ENCODE assay signal across 13 cellular contexts in the genomic region with DNA sequence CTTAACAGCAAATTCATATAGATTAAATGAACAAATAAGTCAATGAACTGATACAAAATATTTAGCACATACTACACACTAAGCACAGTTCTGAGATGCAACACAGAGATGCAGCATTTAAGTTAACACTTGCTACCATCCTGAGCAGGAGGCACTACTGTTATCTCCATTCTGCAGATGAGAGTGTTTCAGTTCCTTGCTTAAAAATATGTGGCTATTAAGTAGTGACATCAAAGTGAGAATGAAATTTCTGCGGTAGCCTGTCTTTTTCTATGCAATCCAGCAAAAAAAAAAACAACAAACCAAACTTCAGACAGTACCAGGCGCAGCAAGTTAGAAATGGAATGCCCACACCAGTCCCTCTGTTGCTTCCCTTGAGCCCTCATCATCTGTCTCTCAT.
DNase-seq lines count a peak whose midpoint lies in the region; ATAC-seq lines count a peak whose summit lies in the region.
"Had no signal": no experiment of that assay in that cellular context is flagged by ENCODE, and none has a peak within 500 bp of the region (broad histone marks: within the 10 kb centered on the region; RNA-seq: fewer than 3 reads in every experiment).

No MANE protein-coding gene starts in this region.

- H3K27me3 Mint-ChIP-seq in stimulated activated memory B cell treated with anti-CD40 and anti-IgM and Interleukin-4, amounts not matched to agents 10 μg/mL and 1 μg/mL and 100 μg/mL, for 72 hours = no peaks in the 10 kb centered on the region
- H3K27me3 Mint-ChIP-seq: activated CD4-positive, alpha-beta T cell treated with anti-CD3 and anti-CD28 coated beads for 36 hours had no signal

- DNase-seq in activated CD4-positive, alpha-beta T cell treated with anti-CD3 and anti-CD28 coated beads, Interleukin-2, amount 50 U/mL, for 1 hour = no peak
- no peak for DNase-seq in DMS53 treated with DMSO at 0.1 percent for 48 hours (lab: John Stamatoyannopoulos, UW; ENCODE audit: unreplicated experiment)
- DNase-seq in midbrain (lab: John Stamatoyannopoulos, UW) = no peak
- DNase-seq in T-helper 1 cell = no peak
- DNase-seq: activated CD4-positive, alpha-beta T cell treated with anti-CD3 and anti-CD28 coated beads for 36 hours; activated gamma-delta T cell treated with Interleukin-2 at 50 U/mL for 16 hours; cortex of kidney; gastrocnemius medialis; SK-N-SH had no signal

- H3K36me3 Mint-ChIP-seq in stimulated activated memory B cell treated with anti-CD40 and anti-IgM and Interleukin-4, amounts not matched to agents 10 μg/mL and 1 μg/mL and 100 μg/mL, for 72 hours = peaks cover 51% of the 10 kb centered on the region

- H3K9me3 Mint-ChIP-seq in stimulated activated memory B cell treated with anti-CD40 and anti-IgM and Interleukin-4, amounts not matched to agents 10 μg/mL and 1 μg/mL and 100 μg/mL, for 72 hours = no peaks in the 10 kb centered on the region

- H3K4me3 Mint-ChIP-seq in stimulated activated memory B cell treated with anti-CD40 and anti-IgM and Interleukin-4, amounts not matched to agents 10 μg/mL and 1 μg/mL and 100 μg/mL, for 72 hours = no peak overlapping the region
- H3K4me3 Mint-ChIP-seq: activated CD4-positive, alpha-beta T cell treated with anti-CD3 and anti-CD28 coated beads for 36 hours had no signal

- peaks cover 31% of the 10 kb centered on the region for H3K4me1 Mint-ChIP-seq in stimulated activated memory B cell treated with anti-CD40 and anti-IgM and Interleukin-4, amounts not matched to agents 10 μg/mL and 1 μg/mL and 100 μg/mL, for 72 hours
- H3K4me1 Mint-ChIP-seq: activated CD4-positive, alpha-beta T cell treated with anti-CD3 and anti-CD28 coated beads for 36 hours had no signal

- ATAC-seq in GM19025 (IDR thresholded peaks at IDR 0.05; ENCODE audit: low read depth, unreplicated experiment) (peak; percentile 71), GM21825 (IDR thresholded peaks at IDR 0.05; ENCODE audit: unreplicated experiment) (peak; percentile 84), HG03139 (IDR thresholded peaks at IDR 0.05; ENCODE audit: unreplicated experiment) (peak; percentile 78)
- ATAC-seq in stimulated activated memory B cell treated with anti-CD40 and anti-IgM and Interleukin-4, amounts not matched to agents 10 μg/mL and 1 μg/mL and 100 μg/mL, for 72 hours = peak; percentile 87
- ATAC-seq: activated CD4-positive, alpha-beta T cell treated with anti-CD3 and anti-CD28 coated beads for 36 hours; gastrocnemius medialis had no signal

- peak overlapping the region; percentile 79 for H3K27ac Mint-ChIP-seq in stimulated activated memory B cell treated with anti-CD40 and anti-IgM and Interleukin-4, amounts not matched to agents 10 μg/mL and 1 μg/mL and 100 μg/mL, for 72 hours
- H3K27ac Mint-ChIP-seq: activated CD4-positive, alpha-beta T cell treated with anti-CD3 and anti-CD28 coated beads for 36 hours had no signal
